ENCODE assay signal across 1 cellular context in the genomic region with DNA sequence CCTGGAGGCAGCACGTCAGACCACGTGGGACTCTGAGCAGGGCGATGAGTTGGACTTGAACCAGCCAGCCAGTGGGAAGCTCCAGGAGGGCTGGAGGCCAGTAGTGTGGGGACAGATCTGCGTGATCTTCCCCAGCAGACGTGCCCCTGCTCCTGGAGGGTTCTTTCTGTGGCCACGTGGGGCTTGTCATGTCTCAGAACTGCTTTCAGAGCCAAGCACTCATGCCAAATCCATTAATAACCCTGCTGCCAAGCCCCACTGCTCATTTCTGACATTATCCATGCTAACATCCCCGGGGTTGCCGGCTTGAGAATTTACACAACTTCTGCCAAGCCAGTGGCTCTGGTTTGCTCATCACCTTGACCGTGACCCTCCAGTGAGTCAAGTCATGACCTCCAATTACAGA.
TF ChIP-seq lines count a peak whose summit lies in the region.

No MANE protein-coding gene starts in this region.

TF ChIP-seq in SK-N-SH, 30 proteins besides CTCF, POLR2A, EP300 and RAD21 (continued from another document):
- TF ChIP-seq, protein P1, sequence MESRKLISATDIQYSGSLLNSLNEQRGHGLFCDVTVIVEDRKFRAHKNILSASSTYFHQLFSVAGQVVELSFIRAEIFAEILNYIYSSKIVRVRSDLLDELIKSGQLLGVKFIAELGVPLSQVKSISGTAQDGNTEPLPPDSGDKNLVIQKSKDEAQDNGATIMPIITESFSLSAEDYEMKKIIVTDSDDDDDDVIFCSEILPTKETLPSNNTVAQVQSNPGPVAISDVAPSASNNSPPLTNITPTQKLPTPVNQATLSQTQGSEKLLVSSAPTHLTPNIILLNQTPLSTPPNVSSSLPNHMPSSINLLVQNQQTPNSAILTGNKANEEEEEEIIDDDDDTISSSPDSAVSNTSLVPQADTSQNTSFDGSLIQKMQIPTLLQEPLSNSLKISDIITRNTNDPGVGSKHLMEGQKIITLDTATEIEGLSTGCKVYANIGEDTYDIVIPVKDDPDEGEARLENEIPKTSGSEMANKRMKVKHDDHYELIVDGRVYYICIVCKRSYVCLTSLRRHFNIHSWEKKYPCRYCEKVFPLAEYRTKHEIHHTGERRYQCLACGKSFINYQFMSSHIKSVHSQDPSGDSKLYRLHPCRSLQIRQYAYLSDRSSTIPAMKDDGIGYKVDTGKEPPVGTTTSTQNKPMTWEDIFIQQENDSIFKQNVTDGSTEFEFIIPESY (IDR thresholded peaks at IDR 0.05; ENCODE audit: borderline replicate concordance, low read depth): peak; percentile 47; the same call in 1 of the 2 replicates
- no peak for TF ChIP-seq TAF1 (IDR thresholded peaks at IDR 0.05; ENCODE audit: borderline replicate concordance, low read depth, low read length)
- no peak for TF ChIP-seq EZH2phosphoT487 (IDR thresholded peaks at IDR 0.05; ENCODE audit: borderline replicate concordance, low read depth)
- TF ChIP-seq, protein P2, sequence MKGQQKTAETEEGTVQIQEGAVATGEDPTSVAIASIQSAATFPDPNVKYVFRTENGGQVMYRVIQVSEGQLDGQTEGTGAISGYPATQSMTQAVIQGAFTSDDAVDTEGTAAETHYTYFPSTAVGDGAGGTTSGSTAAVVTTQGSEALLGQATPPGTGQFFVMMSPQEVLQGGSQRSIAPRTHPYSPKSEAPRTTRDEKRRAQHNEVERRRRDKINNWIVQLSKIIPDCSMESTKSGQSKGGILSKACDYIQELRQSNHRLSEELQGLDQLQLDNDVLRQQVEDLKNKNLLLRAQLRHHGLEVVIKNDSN (IDR thresholded peaks at IDR 0.05; ENCODE audit: borderline replicate concordance, low read depth): peak; percentile 71
- TF ChIP-seq MXI1 (IDR thresholded peaks at IDR 0.05; ENCODE audit: low read depth, low read length): peak; percentile 83
- peak; percentile 44; the same call in 1 of the 2 replicates for TF ChIP-seq POLR2AphosphoS5 (IDR thresholded peaks at IDR 0.05; ENCODE audit: low read depth, low read length)
- TF ChIP-seq CHD2 (IDR thresholded peaks at IDR 0.05; ENCODE audit: low read length, partially characterized antibody): no peak
- TF ChIP-seq FOXJ3 (CRISPR knock-in tag; IDR thresholded peaks at IDR 0.05): peak; percentile 73
- TF ChIP-seq NFIC (IDR thresholded peaks at IDR 0.05; ENCODE audit: borderline replicate concordance): peak; percentile 87
- no peak for TF ChIP-seq GABPA (IDR thresholded peaks at IDR 0.05; ENCODE audit: low read depth)
- TF ChIP-seq, protein P3, sequence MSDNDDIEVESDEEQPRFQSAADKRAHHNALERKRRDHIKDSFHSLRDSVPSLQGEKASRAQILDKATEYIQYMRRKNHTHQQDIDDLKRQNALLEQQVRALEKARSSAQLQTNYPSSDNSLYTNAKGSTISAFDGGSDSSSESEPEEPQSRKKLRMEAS (IDR thresholded peaks at IDR 0.05; ENCODE audit: low read depth): no peak
- TF ChIP-seq, protein P4, sequence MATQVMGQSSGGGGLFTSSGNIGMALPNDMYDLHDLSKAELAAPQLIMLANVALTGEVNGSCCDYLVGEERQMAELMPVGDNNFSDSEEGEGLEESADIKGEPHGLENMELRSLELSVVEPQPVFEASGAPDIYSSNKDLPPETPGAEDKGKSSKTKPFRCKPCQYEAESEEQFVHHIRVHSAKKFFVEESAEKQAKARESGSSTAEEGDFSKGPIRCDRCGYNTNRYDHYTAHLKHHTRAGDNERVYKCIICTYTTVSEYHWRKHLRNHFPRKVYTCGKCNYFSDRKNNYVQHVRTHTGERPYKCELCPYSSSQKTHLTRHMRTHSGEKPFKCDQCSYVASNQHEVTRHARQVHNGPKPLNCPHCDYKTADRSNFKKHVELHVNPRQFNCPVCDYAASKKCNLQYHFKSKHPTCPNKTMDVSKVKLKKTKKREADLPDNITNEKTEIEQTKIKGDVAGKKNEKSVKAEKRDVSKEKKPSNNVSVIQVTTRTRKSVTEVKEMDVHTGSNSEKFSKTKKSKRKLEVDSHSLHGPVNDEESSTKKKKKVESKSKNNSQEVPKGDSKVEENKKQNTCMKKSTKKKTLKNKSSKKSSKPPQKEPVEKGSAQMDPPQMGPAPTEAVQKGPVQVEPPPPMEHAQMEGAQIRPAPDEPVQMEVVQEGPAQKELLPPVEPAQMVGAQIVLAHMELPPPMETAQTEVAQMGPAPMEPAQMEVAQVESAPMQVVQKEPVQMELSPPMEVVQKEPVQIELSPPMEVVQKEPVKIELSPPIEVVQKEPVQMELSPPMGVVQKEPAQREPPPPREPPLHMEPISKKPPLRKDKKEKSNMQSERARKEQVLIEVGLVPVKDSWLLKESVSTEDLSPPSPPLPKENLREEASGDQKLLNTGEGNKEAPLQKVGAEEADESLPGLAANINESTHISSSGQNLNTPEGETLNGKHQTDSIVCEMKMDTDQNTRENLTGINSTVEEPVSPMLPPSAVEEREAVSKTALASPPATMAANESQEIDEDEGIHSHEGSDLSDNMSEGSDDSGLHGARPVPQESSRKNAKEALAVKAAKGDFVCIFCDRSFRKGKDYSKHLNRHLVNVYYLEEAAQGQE (IDR thresholded peaks at IDR 0.05; ENCODE audit: low read depth, low read length): no peak
TF ChIP-seq in SK-N-SH: peak in this region for 13.
